ENCODE assay signal across 22 cellular contexts in genomic region chr3:76698136-76698535, GRCh38.
"Had no signal": no experiment of that assay in that cellular context is flagged by ENCODE, and none has a peak within 500 bp of the region (broad histone marks: within the 10 kb centered on the region; RNA-seq: fewer than 3 reads in every experiment).

No MANE protein-coding gene starts in this region.

- H3K9me3 Mint-ChIP-seq: nephron progenitor cell had no signal

- H3K27me3 Mint-ChIP-seq: activated CD4-positive, alpha-beta memory T cell treated with anti-CD3 and anti-CD28 coated beads, Interleukin-2, amount 10 ng/mL, durations not matched to agents 7 days and 5 days; activated CD4-positive, alpha-beta T cell treated with anti-CD3 and anti-CD28 coated beads, Interleukin-2, amount 10 ng/mL, durations not matched to agents 24 days and 14 days; activated CD8-positive, alpha-beta memory T cell treated with anti-CD3 and anti-CD28 coated beads, Interleukin-2, amount 10 ng/mL, durations not matched to agents 7 days and 5 days; activated naive CD4-positive, alpha-beta T cell treated with anti-CD3 and anti-CD28 coated beads, Interleukin-2, amount 10 ng/mL, durations not matched to agents 7 days and 5 days; stimulated activated memory B cell treated with anti-CD40 and anti-IgM and Interleukin-4, amounts not matched to agents 10 μg/mL and 1 μg/mL and 100 μg/mL, for 72 hours had no signal

- H3K4me3 Mint-ChIP-seq: activated CD4-positive, alpha-beta memory T cell treated with anti-CD3 and anti-CD28 coated beads, Interleukin-2, amount 10 ng/mL, durations not matched to agents 7 days and 5 days; activated CD4-positive, alpha-beta T cell treated with anti-CD3 and anti-CD28 coated beads, Interleukin-2, amount 10 ng/mL, durations not matched to agents 24 days and 14 days; activated CD8-positive, alpha-beta memory T cell treated with anti-CD3 and anti-CD28 coated beads, Interleukin-2, amount 10 ng/mL, durations not matched to agents 7 days and 5 days; activated naive CD4-positive, alpha-beta T cell treated with anti-CD3 and anti-CD28 coated beads, Interleukin-2, amount 10 ng/mL, durations not matched to agents 7 days and 5 days; nephron progenitor cell; stimulated activated memory B cell treated with anti-CD40 and anti-IgM and Interleukin-4, amounts not matched to agents 10 μg/mL and 1 μg/mL and 100 μg/mL, for 72 hours had no signal

- H3K27ac Mint-ChIP-seq: activated CD4-positive, alpha-beta memory T cell treated with anti-CD3 and anti-CD28 coated beads, Interleukin-2, amount 10 ng/mL, durations not matched to agents 7 days and 5 days; activated CD4-positive, alpha-beta T cell treated with anti-CD3 and anti-CD28 coated beads, Interleukin-2, amount 10 ng/mL, durations not matched to agents 24 days and 14 days; activated CD8-positive, alpha-beta memory T cell treated with anti-CD3 and anti-CD28 coated beads, Interleukin-2, amount 10 ng/mL, durations not matched to agents 7 days and 5 days; activated naive CD4-positive, alpha-beta T cell treated with anti-CD3 and anti-CD28 coated beads, Interleukin-2, amount 10 ng/mL, durations not matched to agents 7 days and 5 days; nephron progenitor cell; stimulated activated memory B cell treated with anti-CD40 and anti-IgM and Interleukin-4, amounts not matched to agents 10 μg/mL and 1 μg/mL and 100 μg/mL, for 72 hours had no signal

- H3K4me3 ChIP-seq: cardiac muscle cell, heart right ventricle, left ventricle myocardium inferior, pancreas, sigmoid colon, smooth muscle cell, stomach, suprapubic skin, transverse colon, uterus had no signal

- ATAC-seq: activated CD4-positive, CD25-positive, alpha-beta regulatory T cell treated with anti-CD3 and anti-CD28 coated beads, Interleukin-2, amount 50 U/mL, for 24 hours; activated CD8-positive, alpha-beta memory T cell treated with anti-CD3 and anti-CD28 coated beads, Interleukin-2, amount 10 ng/mL, durations not matched to agents 7 days and 5 days; heart right ventricle; pancreas; stimulated activated memory B cell treated with anti-CD40 and anti-IgM and Interleukin-4, amounts not matched to agents 10 μg/mL and 1 μg/mL and 100 μg/mL, for 72 hours had no signal

- H3K36me3 Mint-ChIP-seq: activated CD8-positive, alpha-beta memory T cell treated with anti-CD3 and anti-CD28 coated beads, Interleukin-2, amount 10 ng/mL, durations not matched to agents 7 days and 5 days; activated naive CD4-positive, alpha-beta T cell treated with anti-CD3 and anti-CD28 coated beads, Interleukin-2, amount 10 ng/mL, durations not matched to agents 7 days and 5 days; stimulated activated memory B cell treated with anti-CD40 and anti-IgM and Interleukin-4, amounts not matched to agents 10 μg/mL and 1 μg/mL and 100 μg/mL, for 72 hours had no signal

- H3K4me1 Mint-ChIP-seq: activated CD4-positive, alpha-beta memory T cell treated with anti-CD3 and anti-CD28 coated beads, Interleukin-2, amount 10 ng/mL, durations not matched to agents 7 days and 5 days; activated CD4-positive, alpha-beta T cell treated with anti-CD3 and anti-CD28 coated beads, Interleukin-2, amount 10 ng/mL, durations not matched to agents 24 days and 14 days; activated CD8-positive, alpha-beta memory T cell treated with anti-CD3 and anti-CD28 coated beads, Interleukin-2, amount 10 ng/mL, durations not matched to agents 7 days and 5 days; activated naive CD4-positive, alpha-beta T cell treated with anti-CD3 and anti-CD28 coated beads, Interleukin-2, amount 10 ng/mL, durations not matched to agents 7 days and 5 days; stimulated activated memory B cell treated with anti-CD40 and anti-IgM and Interleukin-4, amounts not matched to agents 10 μg/mL and 1 μg/mL and 100 μg/mL, for 72 hours had no signal

- DNase-seq: activated CD4-positive, alpha-beta memory T cell treated with anti-CD3 and anti-CD28 coated beads, Interleukin-2, amount 10 ng/mL, durations not matched to agents 7 days and 5 days; activated CD4-positive, alpha-beta T cell treated with anti-CD3 and anti-CD28 coated beads, Interleukin-2, amount 10 ng/mL, durations not matched to agents 24 days and 14 days; activated CD8-positive, alpha-beta memory T cell treated with anti-CD3 and anti-CD28 coated beads, Interleukin-2, amount 10 ng/mL, durations not matched to agents 7 days and 5 days; activated effector memory CD4-positive, alpha-beta T cell treated with anti-CD3 and anti-CD28 coated beads, Interleukin-2, amount 50 U/mL, for 16 hours; activated naive CD4-positive, alpha-beta T cell treated with anti-CD3 and anti-CD28 coated beads, Interleukin-2, amount 10 ng/mL, durations not matched to agents 7 days and 5 days; activated T-cell treated with anti-CD3 and anti-CD28 coated beads for 4 hours; amygdala; heart right ventricle; left ventricle myocardium inferior; mammary epithelial cell; nephron progenitor cell; pancreas; sigmoid colon; stimulated activated CD4-positive, alpha-beta T cell treated with anti-CD3 and anti-CD28 coated beads, Interleukin-15, amount 100 ng/mL, for 24 hours; stomach; transverse colon; uterus had no signal
